In the genomic region with DNA sequence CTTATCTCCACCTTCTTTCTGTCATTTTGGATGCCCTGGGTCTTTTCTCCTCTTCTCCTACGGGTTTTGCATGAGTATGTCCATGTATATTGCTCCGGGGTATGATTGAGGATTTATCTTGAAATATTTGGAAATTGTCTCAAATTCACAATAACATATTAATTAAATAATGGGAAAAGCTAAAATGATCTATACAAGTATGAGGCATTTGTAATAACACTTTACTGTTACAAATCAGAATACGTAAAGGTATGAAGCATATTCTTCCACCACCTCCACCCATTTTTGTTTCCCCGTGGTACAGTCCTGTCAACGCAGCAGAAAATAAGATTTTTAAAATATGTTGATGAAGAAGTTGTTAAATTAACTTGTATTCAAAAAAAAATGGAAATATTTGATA, we compare ENCODE assay signal across 19 cellular contexts.
DNase-seq lines count a peak whose midpoint lies in the region; ATAC-seq and TF ChIP-seq lines count a peak whose summit lies in the region.
"Had no signal": no experiment of that assay in that cellular context is flagged by ENCODE, and none has a peak within 500 bp of the region (broad histone marks: within the 10 kb centered on the region; RNA-seq: fewer than 3 reads in every experiment).

No MANE protein-coding gene starts in this region.

- POLR2A ChIA-PET in CD4-positive, alpha-beta memory T cell (lab: Charles Lee; ENCODE audit: partially characterized antibody) = interaction anchor here (1.3 to 16.8 kb wide), 4 partner anchors 8 to 82 kb away, joined by 3 to 385 read pairs (median 14); no protein-coding TSS in a partner anchor

- H3K27me3 Mint-ChIP-seq in activated naive CD4-positive, alpha-beta T cell treated with anti-CD3 and anti-CD28 coated beads, Interleukin-2, amount 50 U/mL, for 24 hours = no peaks in the 10 kb centered on the region
- H3K27me3 Mint-ChIP-seq in CD4-positive, alpha-beta memory T cell = no peaks in the 10 kb centered on the region
- no peaks in the 10 kb centered on the region for H3K27me3 Mint-ChIP-seq in T-helper 17 cell

- H3K9me3 ChIP-seq in CD4-positive, alpha-beta memory T cell (ENCODE audit: control insufficient read depth in 1 of 2, low read length in 2 of 2) = no peaks in the 10 kb centered on the region
- H3K9me3 ChIP-seq in T-helper 17 cell (ENCODE audit: control insufficient read depth, low read length, poor library complexity, severe bottlenecking) (no peaks in the 10 kb centered on the region), neutrophil (no peaks in the 10 kb centered on the region)
- H3K9me3 ChIP-seq: HAP-1 had no signal

- H3K36me3 ChIP-seq in CD4-positive, alpha-beta memory T cell (ENCODE audit: insufficient read depth, low read length) = peaks cover 32% of the 10 kb centered on the region
- peaks cover 13% of the 10 kb centered on the region for H3K36me3 ChIP-seq in neutrophil

- no peak for DNase-seq in activated naive CD4-positive, alpha-beta T cell treated with Interleukin-2 at 50 U/mL for 16 hours
- DNase-seq in CD4-positive, alpha-beta memory T cell = no peak
- no peak for DNase-seq in T-helper 17 cell
- DNase-seq: AML-193, KBM-7, NCI-H1092, NCI-H1436, NCI-H187 treated with DMSO at 0.1 percent for 48 hours, NCI-H2107, NCI-H446 treated with DMSO at 0.1 percent for 48 hours, NCI-H526 treated with DMSO at 0.1 percent for 48 hours, Right ventricle myocardium superior had no signal

- no peak for ATAC-seq in T-helper 17 cell
- no peak for ATAC-seq in GM21737 (IDR thresholded peaks at IDR 0.05; ENCODE audit: unreplicated experiment)
- no peak for ATAC-seq in GM19328 (IDR thresholded peaks at IDR 0.05; ENCODE audit: unreplicated experiment)
- ATAC-seq: HepG2 had no signal

- no peaks in the 10 kb centered on the region for H3K27me3 ChIP-seq in CD4-positive, alpha-beta memory T cell (ENCODE audit: insufficient read depth, low read length)
- H3K27me3 ChIP-seq in neutrophil = no peaks in the 10 kb centered on the region

- peak overlapping the region; percentile 39 for H3K27ac ChIP-seq in CD4-positive, alpha-beta memory T cell (ENCODE audit: low read depth, low read length)
- H3K27ac ChIP-seq in neutrophil = peak overlapping the region; percentile 88

- no peak for TF ChIP-seq CTCF in neutrophil (IDR thresholded peaks at IDR 0.05)

- H3K36me3 Mint-ChIP-seq in activated naive CD4-positive, alpha-beta T cell treated with anti-CD3 and anti-CD28 coated beads, Interleukin-2, amount 50 U/mL, for 24 hours = peaks cover 7% of the 10 kb centered on the region
- H3K36me3 Mint-ChIP-seq in CD4-positive, alpha-beta memory T cell = peaks cover 25 to 57% of the 10 kb centered on the region in 2 donors
- peaks cover 2% of the 10 kb centered on the region for H3K36me3 Mint-ChIP-seq in T-helper 17 cell (ENCODE audit: low read depth)

- H3K4me1 Mint-ChIP-seq in activated naive CD4-positive, alpha-beta T cell treated with anti-CD3 and anti-CD28 coated beads, Interleukin-2, amount 50 U/mL, for 24 hours = peaks cover 96% of the 10 kb centered on the region
- peaks cover 78 to 98% (median 88%) of the 10 kb centered on the region in 4 donors for H3K4me1 Mint-ChIP-seq in CD4-positive, alpha-beta memory T cell
- peaks cover 72% of the 10 kb centered on the region for H3K4me1 Mint-ChIP-seq in T-helper 17 cell

- no peak overlapping the region for H3K4me3 ChIP-seq in CD4-positive, alpha-beta memory T cell (ENCODE audit: low read length in 2 of 2)
- H3K4me3 ChIP-seq in neutrophil (ENCODE audit: low read depth in 1 of 2, low read length in 1 of 2) = no peak overlapping the region
- H3K4me3 ChIP-seq: GM23338, HAP-1 had no signal

- H3K27ac Mint-ChIP-seq in activated naive CD4-positive, alpha-beta T cell treated with anti-CD3 and anti-CD28 coated beads, Interleukin-2, amount 50 U/mL, for 24 hours = peak overlapping the region; percentile 19
- H3K27ac Mint-ChIP-seq in CD4-positive, alpha-beta memory T cell = peak overlapping the region in 4 of 7 donors; percentile 20 to 58 (median 52)
- peak overlapping the region; percentile 95 for H3K27ac Mint-ChIP-seq in T-helper 17 cell
- H3K27ac Mint-ChIP-seq: GM23338 had no signal

- no peak overlapping the region for H3K4me3 Mint-ChIP-seq in activated naive CD4-positive, alpha-beta T cell treated with anti-CD3 and anti-CD28 coated beads, Interleukin-2, amount 50 U/mL, for 24 hours
- H3K4me3 Mint-ChIP-seq in CD4-positive, alpha-beta memory T cell = peak overlapping the region in 4 of 8 donors; percentile 13 to 59 (median 28)
- no peak overlapping the region for H3K4me3 Mint-ChIP-seq in T-helper 17 cell
- H3K4me3 Mint-ChIP-seq: GM23338 had no signal

- H3K9me3 Mint-ChIP-seq in activated naive CD4-positive, alpha-beta T cell treated with anti-CD3 and anti-CD28 coated beads, Interleukin-2, amount 50 U/mL, for 24 hours = no peaks in the 10 kb centered on the region
- H3K9me3 Mint-ChIP-seq in CD4-positive, alpha-beta memory T cell = peaks cover 0 to 1% (median 0%) of the 10 kb centered on the region in 8 donors
- H3K9me3 Mint-ChIP-seq: GM23338 had no signal

- CTCF ChIA-PET in CD4-positive, alpha-beta memory T cell (lab: Charles Lee; ENCODE audit: partially characterized antibody) = interaction anchor here (1.1 to 3.2 kb wide), 4 partner anchors 15 to 244 kb away, joined by 3 to 24 read pairs (median 4); no protein-coding TSS in a partner anchor

- H3K4me1 ChIP-seq in CD4-positive, alpha-beta memory T cell (ENCODE audit: insufficient read depth, low read length) = peaks cover 95% of the 10 kb centered on the region
- peaks cover 79 to 81% of the 10 kb centered on the region in 2 experiments for H3K4me1 ChIP-seq in neutrophil (ENCODE audit: control insufficient read depth in 1 of 2, insufficient read depth in 1 of 2, low read depth in 1 of 2, low read length in 1 of 2)
- H3K4me1 ChIP-seq: HAP-1 had no signal

- intact Hi-C loops in CD4-positive, alpha-beta memory T cell (cut with micrococcal nuclease) = no loop called here

Comparison
In these comparisons a context has a peak if more than half of its experiments do, and no peak if none do; other contexts are left out.
1. H3K27ac Mint-ChIP-seq: peak in every context shown above with its lines; median percentile 95 in T-helper 17 cell; 52 in CD4-positive, alpha-beta memory T cell; 19 in activated naive CD4-positive, alpha-beta T cell treated with anti-CD3 and anti-CD28 coated beads, Interleukin-2, amount 50 U/mL, for 24 hours.